In genomic region chr16:66605177-66605999, GRCh38 we compare ENCODE assay signal across 8 cellular contexts. TPM values are rescaled to one million over a fixed set of nuclear protein-coding genes. Genes with fewer than 3 reads are reported as not detected.
A peak's percentile ranks its signal among the peaks of the same experiment; 100 is the strongest.
DNase-seq lines count a peak whose midpoint lies in the region; ATAC-seq, FAIRE-seq and TF ChIP-seq lines count a peak whose summit lies in the region.

No MANE protein-coding gene starts in this region.

- H3K27ac Mint-ChIP-seq in Calu3 (ENCODE audit: unreplicated experiment) (no peak overlapping the region), HFFc6 (peak overlapping the region; percentile 38; the same call in 1 of the 2 replicates)

- peak overlapping the region; percentile 67 for H3K9ac ChIP-seq in keratinocyte (ENCODE audit: control insufficient read depth, extremely low read depth, insufficient read depth, low read length)

- H3K36me3 Mint-ChIP-seq in Calu3 (ENCODE audit: insufficient read depth, unreplicated experiment), result peaks cover 46% of the 10 kb centered on the region
- H3K36me3 Mint-ChIP-seq in HFFc6 (ENCODE audit: low read depth), result peaks cover 8% of the 10 kb centered on the region

- FAIRE-seq in keratinocyte (lab: Jason Lieb, UNC), result no peak

- peaks cover 31% of the 10 kb centered on the region for H3K4me1 Mint-ChIP-seq in Calu3 (ENCODE audit: low read depth, unreplicated experiment)
- H3K4me1 Mint-ChIP-seq in HFFc6 (ENCODE audit: low read depth), result peaks cover 29% of the 10 kb centered on the region

- in situ Hi-C loops in brain microvascular endothelial cell (cut with HindIII; ENCODE audit: low pct_ligation_motif_present, low sequenced_read_pairs), result no loop called here

- H3K9me3 Mint-ChIP-seq in Calu3 (ENCODE audit: low read depth, unreplicated experiment), result peaks cover 6% of the 10 kb centered on the region
- H3K9me3 Mint-ChIP-seq in HFFc6, result peaks cover 4% of the 10 kb centered on the region; the same call in 1 of the 2 replicates

- no TSS peak for BruUV-seq in Calu3 (replicated peaks; lab: Mats Ljungman, UMichigan)

- H3K4me3 ChIP-seq in RWPE2 (ENCODE audit: severe bottlenecking), result peak overlapping the region; percentile 88
- peak overlapping the region; percentile 74 for H3K4me3 ChIP-seq in brain microvascular endothelial cell (ENCODE audit: low read depth, low read length)
- peak overlapping the region; percentile 68 to 79 (median 79) for H3K4me3 ChIP-seq in keratinocyte (ENCODE audit: control insufficient read depth in 2 of 3, extremely low read depth in 1 of 3, insufficient read depth in 2 of 3, low read depth in 1 of 3, low read length in 3 of 3)

- no peaks in the 10 kb centered on the region for H3K27me3 ChIP-seq in RWPE2 (ENCODE audit: insufficient read depth, poor library complexity, severe bottlenecking)
- H3K27me3 ChIP-seq in brain microvascular endothelial cell (replicated peaks), result no peaks in the 10 kb centered on the region
- H3K27me3 ChIP-seq in keratinocyte (ENCODE audit: control insufficient read depth, extremely low read depth, insufficient read depth, low read length), result no peaks in the 10 kb centered on the region

- DNase-seq in Calu3, result peak; percentile 58
- peak; percentile 1 for DNase-seq in HFFc6
- no peak for DNase-seq in RWPE2 (ENCODE audit: low spot score)
- peak; percentile 41 for DNase-seq in brain microvascular endothelial cell
- DNase-seq in keratinocyte (ENCODE audit: low read depth, low spot score), result no peak
- peak; percentile 26 for DNase-seq in stimulated activated CD4-positive, alpha-beta T cell treated with anti-CD3 and anti-CD28 coated beads, Interleukin-2, amount 100 ng/mL, for 4 hours (ENCODE audit: low read depth)
- DNase-seq in NCI-H1048 (lab: John Stamatoyannopoulos, UW), result no peak
- DNase-seq in erythroblast (lab: John Stamatoyannopoulos, UW), result no peak

- no peaks in the 10 kb centered on the region for H3K9me1 ChIP-seq in keratinocyte (ENCODE audit: control insufficient read depth, extremely low read depth, insufficient read depth, low read length)

- dilution Hi-C loops in keratinocyte (cut with MboI; ENCODE audit: extremely low pct_ligation_motif_present, low sequenced_read_pairs), result no loop called here

- peak overlapping the region; percentile 60 for H3K4me2 ChIP-seq in keratinocyte (ENCODE audit: control insufficient read depth, extremely low read depth, insufficient read depth, low read depth, low read length)

- CTCF ChIA-PET in Calu3 (lab: Charles Lee), result interaction anchor here (1.0 kb wide), 1 partner anchor 97 kb away, joined by 3 read pairs; no protein-coding TSS in a partner anchor

- TF ChIP-seq CTCF in Calu3 (IDR thresholded peaks at IDR 0.05; ENCODE audit: unreplicated experiment) (no peak), HFFc6 (IDR thresholded peaks at IDR 0.05) (peak; percentile 64; the same call in 1 of the 2 replicates), RWPE2 (IDR thresholded peaks at IDR 0.05; ENCODE audit: poor library complexity, severe bottlenecking) (peak; percentile 2), brain microvascular endothelial cell (IDR thresholded peaks at IDR 0.05; ENCODE audit: low read depth, low read length, missing control alignments) (no peak), keratinocyte (optimal IDR thresholded peaks at IDR 0.05 in 1 of 3, IDR thresholded peaks at IDR 0.05 in 1 of 3, conservative IDR thresholded peaks at IDR 0.05 in 1 of 3; ENCODE audit: extremely low read depth in 1 of 3, insufficient read depth in 2 of 3, low read length in 3 of 3) (no peak)

- no peak for TF ChIP-seq POLR2A in erythroblast (IDR thresholded peaks at IDR 0.05; ENCODE audit: low read length)

- H3K4me3 Mint-ChIP-seq in Calu3 (ENCODE audit: low read depth, unreplicated experiment) (peak overlapping the region; percentile 78), HFFc6 (peak overlapping the region; percentile 76)

- H3K79me2 ChIP-seq in keratinocyte (ENCODE audit: control insufficient read depth, insufficient read depth, low read length), result peaks cover 6% of the 10 kb centered on the region

- H3K27me3 Mint-ChIP-seq in Calu3 (ENCODE audit: unreplicated experiment) (no peaks in the 10 kb centered on the region), HFFc6 (ENCODE audit: insufficient read depth) (peaks cover 4% of the 10 kb centered on the region)

- H3K4me1 ChIP-seq in RWPE2 (ENCODE audit: insufficient read depth, poor library complexity, severe bottlenecking) (peaks cover 12% of the 10 kb centered on the region), keratinocyte (ENCODE audit: control insufficient read depth, extremely low read depth, insufficient read depth, low read length) (peaks cover 23% of the 10 kb centered on the region)

- H2AFZ ChIP-seq in keratinocyte (ENCODE audit: control insufficient read depth, low read length), result peak overlapping the region; percentile 26

- H3K9me3 ChIP-seq in RWPE2 (ENCODE audit: severe bottlenecking) (no peaks in the 10 kb centered on the region), keratinocyte (ENCODE audit: control insufficient read depth, low read depth, low read length) (peaks cover 2% of the 10 kb centered on the region)

- peak overlapping the region; percentile 81 for H3K27ac ChIP-seq in RWPE2 (ENCODE audit: poor library complexity, severe bottlenecking)
- H3K27ac ChIP-seq in brain microvascular endothelial cell, result peak overlapping the region; percentile 71
- H3K27ac ChIP-seq in keratinocyte (ENCODE audit: control insufficient read depth, insufficient read depth, low read length), result peak overlapping the region; percentile 40

- no peaks in the 10 kb centered on the region for H4K20me1 ChIP-seq in keratinocyte (ENCODE audit: control insufficient read depth, extremely low read depth, insufficient read depth, low read length)

- intact Hi-C loops in Calu3 (cut with micrococcal nuclease; ENCODE audit: unreplicated experiment), result loop anchor here (5.0 kb wide), 2 partner anchors 198 to 267 kb away; no protein-coding TSS in a partner anchor

- peak; percentile 27 for ATAC-seq in RWPE2 (ENCODE audit: low read depth)

- H3K36me3 ChIP-seq in RWPE2 (ENCODE audit: low read depth) (peaks cover 24% of the 10 kb centered on the region), brain microvascular endothelial cell (replicated peaks) (peaks cover 18% of the 10 kb centered on the region), keratinocyte (ENCODE audit: control insufficient read depth in 2 of 2, extremely low read depth in 1 of 2, insufficient read depth in 2 of 2, low read length in 2 of 2) (peaks cover 8 to 12% of the 10 kb centered on the region in 2 experiments)

RNA-seq across cellular contexts. Expression of gene CMTM3, which starts 0.9 kb away (rescaled TPM):
- total RNA-seq in Calu3 (2022), result 18.4 and 33.6 TPM in 2 replicates
- 10 to 100 TPM; 26.3 to 35.6 (median 28.0) TPM for total RNA-seq in HFFc6 (2021; fragmentation: NEBNext Ultra II Directional; extraction: Animal tissue kit (Norgen Biotek cat#: 25700))
- polyA plus RNA-seq in keratinocyte, result 13.1 to 24.3 TPM (median 15.7 TPM) in 3 replicates
- 11.0 TPM for polyA plus RNA-seq in keratinocyte (2011; ENCODE audit: low read depth)
- 12.6 and 13.9 TPM in 2 replicates for polyA plus RNA-seq in keratinocyte (2011; cell fraction: cytosol; rRNA removed)
- polyA plus RNA-seq in keratinocyte (2011; cell fraction: nucleus; rRNA removed), result 12.9 and 14.0 TPM in 2 replicates
- 6.8 and 19.0 TPM in 2 replicates for polyA plus RNA-seq in keratinocyte (2012; ENCODE audit: low replicate concordance)
- polyA minus RNA-seq in keratinocyte, result 11.3 to 45.6 TPM (median 20.7 TPM) in 3 replicates
- polyA minus RNA-seq in keratinocyte (2011; cell fraction: cytosol; rRNA and poly(A)+ RNA removed), result 10.7 TPM
- 6.3 and 7.1 TPM in 2 replicates for polyA minus RNA-seq in keratinocyte (2011; cell fraction: nucleus; rRNA and poly(A)+ RNA removed)

RNA-seq across cellular contexts. Expression of gene CMTM2, which starts 26.1 kb away (rescaled TPM):
- 0.92 and 0.95 TPM in 2 replicates for total RNA-seq in Calu3 (2022)
- total RNA-seq in HFFc6 (2021; fragmentation: NEBNext Ultra II Directional; extraction: Animal tissue kit (Norgen Biotek cat#: 25700)), result not detected
- polyA plus RNA-seq in keratinocyte, result not detected in 3 replicates
- not detected for polyA plus RNA-seq in keratinocyte (2011; ENCODE audit: low read depth)
- not detected in 2 replicates for polyA plus RNA-seq in keratinocyte (2011; cell fraction: cytosol; rRNA removed)
- not detected in 2 replicates for polyA plus RNA-seq in keratinocyte (2011; cell fraction: nucleus; rRNA removed)
- not detected in 2 replicates for polyA plus RNA-seq in keratinocyte (2012; ENCODE audit: low replicate concordance)
- polyA minus RNA-seq in keratinocyte, result not detected in 3 replicates
- polyA minus RNA-seq in keratinocyte (2011; cell fraction: cytosol; rRNA and poly(A)+ RNA removed), result not detected
- not detected in 2 replicates for polyA minus RNA-seq in keratinocyte (2011; cell fraction: nucleus; rRNA and poly(A)+ RNA removed)

RNA-seq across cellular contexts. Expression of gene CMTM1, which starts 39.1 kb away (rescaled TPM):
- 48.4 and 72.1 TPM in 2 replicates for total RNA-seq in Calu3 (2022)
- 1 to 10 TPM; 4.2 to 5.5 (median 4.9) TPM for total RNA-seq in HFFc6 (2021; fragmentation: NEBNext Ultra II Directional; extraction: Animal tissue kit (Norgen Biotek cat#: 25700))
- polyA plus RNA-seq in keratinocyte, result 0.23 to 0.85 TPM (median 0.24 TPM) in 3 replicates
- not detected for polyA plus RNA-seq in keratinocyte (2011; ENCODE audit: low read depth)
- polyA plus RNA-seq in keratinocyte (2011; cell fraction: cytosol; rRNA removed), result 0.09 and 0.64 TPM in 2 replicates
- polyA plus RNA-seq in keratinocyte (2011; cell fraction: nucleus; rRNA removed), result 0.36 and 0.44 TPM in 2 replicates
- polyA plus RNA-seq in keratinocyte (2012; ENCODE audit: low replicate concordance), result 0.33 and 0.37 TPM in 2 replicates
- polyA minus RNA-seq in keratinocyte, result 0.33 TPM in 1 of 3 replicates, not detected in the others
- polyA minus RNA-seq in keratinocyte (2011; cell fraction: cytosol; rRNA and poly(A)+ RNA removed), result 3.1 TPM
- polyA minus RNA-seq in keratinocyte (2011; cell fraction: nucleus; rRNA and poly(A)+ RNA removed), result 0.84 and 0.93 TPM in 2 replicates

RNA-seq across cellular contexts. Expression of gene CKLF, which starts 53.0 kb away (rescaled TPM):
- total RNA-seq in Calu3 (2022), result 217 and 293 TPM in 2 replicates
- 10 to 100 TPM; 44.7 to 61.4 (median 56.8) TPM for total RNA-seq in HFFc6 (2021; fragmentation: NEBNext Ultra II Directional; extraction: Animal tissue kit (Norgen Biotek cat#: 25700))
- polyA plus RNA-seq in keratinocyte, result 34.7 to 40.3 TPM (median 38.0 TPM) in 3 replicates
- not detected for polyA plus RNA-seq in keratinocyte (2011; ENCODE audit: low read depth)
- polyA plus RNA-seq in keratinocyte (2011; cell fraction: cytosol; rRNA removed), result 33.9 and 39.4 TPM in 2 replicates
- polyA plus RNA-seq in keratinocyte (2011; cell fraction: nucleus; rRNA removed), result 16.9 and 18.1 TPM in 2 replicates
- polyA plus RNA-seq in keratinocyte (2012; ENCODE audit: low replicate concordance), result 11.9 and 38.6 TPM in 2 replicates
- 11.2 to 17.1 TPM (median 12.5 TPM) in 3 replicates for polyA minus RNA-seq in keratinocyte
- 33.2 TPM for polyA minus RNA-seq in keratinocyte (2011; cell fraction: cytosol; rRNA and poly(A)+ RNA removed)
- polyA minus RNA-seq in keratinocyte (2011; cell fraction: nucleus; rRNA and poly(A)+ RNA removed), result 5.6 and 8.8 TPM in 2 replicates

RNA-seq across cellular contexts. Expression of gene TK2, which starts 55.5 kb away (rescaled TPM):
- 53.2 and 56.6 TPM in 2 replicates for total RNA-seq in Calu3 (2022)
- 10 to 100 TPM; 29.1 to 43.8 (median 32.6) TPM for total RNA-seq in HFFc6 (2021; fragmentation: NEBNext Ultra II Directional; extraction: Animal tissue kit (Norgen Biotek cat#: 25700))
- 19.7 to 26.3 TPM (median 22.4 TPM) in 3 replicates for polyA plus RNA-seq in keratinocyte
- polyA plus RNA-seq in keratinocyte (2011; ENCODE audit: low read depth), result 31.6 TPM
- polyA plus RNA-seq in keratinocyte (2011; cell fraction: cytosol; rRNA removed), result 23.0 and 24.8 TPM in 2 replicates
- polyA plus RNA-seq in keratinocyte (2011; cell fraction: nucleus; rRNA removed), result 29.8 and 36.3 TPM in 2 replicates
- 12.9 and 18.8 TPM in 2 replicates for polyA plus RNA-seq in keratinocyte (2012; ENCODE audit: low replicate concordance)
- 22.8 to 59.0 TPM (median 58.9 TPM) in 3 replicates for polyA minus RNA-seq in keratinocyte
- polyA minus RNA-seq in keratinocyte (2011; cell fraction: cytosol; rRNA and poly(A)+ RNA removed), result 23.4 TPM
- 12.1 and 17.3 TPM in 2 replicates for polyA minus RNA-seq in keratinocyte (2011; cell fraction: nucleus; rRNA and poly(A)+ RNA removed)

Comparison
In these comparisons a context has a peak if more than half of its experiments do, and no peak if none do; other contexts are left out.
1. DNase-seq: peak in Calu3 (single experiment), HFFc6 (single experiment), brain microvascular endothelial cell (single experiment) and stimulated activated CD4-positive, alpha-beta T cell treated with anti-CD3 and anti-CD28 coated beads, Interleukin-2, amount 100 ng/mL, for 4 hours (single experiment); none in RWPE2 (single experiment), keratinocyte (single experiment), NCI-H1048 (single experiment) and erythroblast (0 of 2).
2. CTCF ChIP-seq: peak in HFFc6 (single experiment) and RWPE2 (single experiment); none in Calu3 (single experiment), brain microvascular endothelial cell (single experiment) and keratinocyte (0 of 3).
3. Peak in every context shown above with its lines, with median percentiles within 50 percentile points of each other: H3K27ac ChIP-seq and H3K4me3 ChIP-seq.